In the genomic region with DNA sequence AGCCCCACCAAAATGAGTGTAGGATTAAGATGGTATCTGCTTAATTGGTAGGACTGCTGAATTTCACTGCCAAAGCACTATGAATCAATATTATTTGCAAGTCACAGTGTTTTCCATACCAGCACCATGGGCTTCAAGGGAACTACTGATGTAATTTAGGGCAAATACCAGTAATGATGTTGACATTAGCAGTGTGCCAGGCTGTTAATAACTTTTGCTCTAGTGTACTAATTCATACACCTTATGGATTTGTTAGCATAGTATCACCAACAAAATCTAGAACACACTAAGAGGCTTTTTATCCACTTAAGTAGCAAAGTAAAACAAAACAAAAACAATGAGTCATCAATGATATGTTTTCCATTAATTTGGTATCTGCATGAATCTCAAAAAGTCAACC, we compare ENCODE assay signal across 20 cellular contexts.
"Had no signal": no experiment of that assay in that cellular context is flagged by ENCODE, and none has a peak within 500 bp of the region (broad histone marks: within the 10 kb centered on the region; RNA-seq: fewer than 3 reads in every experiment).

No MANE protein-coding gene starts in this region.

- FAIRE-seq: bronchial epithelial cell had no signal

- ATAC-seq: activated T-cell treated with anti-CD3 and anti-CD28 coated beads, Interleukin-2, amount 50 U/mL, for 72 hours; esophagus mucosa; gastrocnemius medialis; left lung; natural killer cell treated with Interleukin-12 subunit alpha and Interleukin-12 subunit beta and Interleukin-15 and Interleukin-18, amount 100 ng/mL, for 72 hours; stimulated activated memory B cell treated with anti-CD40 and anti-IgM and Interleukin-4, amounts not matched to agents 10 μg/mL and 1 μg/mL and 100 μg/mL, for 72 hours had no signal

- DNase-seq: activated CD4-positive, alpha-beta T cell treated with anti-CD3 and anti-CD28 coated beads for 1 hour; activated CD8-positive, alpha-beta memory T cell treated with anti-CD3 and anti-CD28 coated beads for 24 hours; activated CD8-positive, alpha-beta memory T cell treated with anti-CD3 and anti-CD28 coated beads, Interleukin-2, amount 50 U/mL, for 48 hours; activated gamma-delta T cell; activated T-cell treated with anti-CD3 and anti-CD28 coated beads, Interleukin-2, amount 50 U/mL, for 72 hours; adrenal gland; cerebellar nuclear complex; cortex of kidney; gastrocnemius medialis; head of caudate nucleus; left lung; sigmoid colon; stimulated activated CD4-positive, alpha-beta T cell treated with anti-CD3 and anti-CD28 coated beads, Interleukin-4, amount 100 ng/mL, for 4 hours; testis; upper lobe of left lung; WERI-Rb-1 had no signal
